20 cellular contexts compared by ENCODE assay signal in the genomic region with DNA sequence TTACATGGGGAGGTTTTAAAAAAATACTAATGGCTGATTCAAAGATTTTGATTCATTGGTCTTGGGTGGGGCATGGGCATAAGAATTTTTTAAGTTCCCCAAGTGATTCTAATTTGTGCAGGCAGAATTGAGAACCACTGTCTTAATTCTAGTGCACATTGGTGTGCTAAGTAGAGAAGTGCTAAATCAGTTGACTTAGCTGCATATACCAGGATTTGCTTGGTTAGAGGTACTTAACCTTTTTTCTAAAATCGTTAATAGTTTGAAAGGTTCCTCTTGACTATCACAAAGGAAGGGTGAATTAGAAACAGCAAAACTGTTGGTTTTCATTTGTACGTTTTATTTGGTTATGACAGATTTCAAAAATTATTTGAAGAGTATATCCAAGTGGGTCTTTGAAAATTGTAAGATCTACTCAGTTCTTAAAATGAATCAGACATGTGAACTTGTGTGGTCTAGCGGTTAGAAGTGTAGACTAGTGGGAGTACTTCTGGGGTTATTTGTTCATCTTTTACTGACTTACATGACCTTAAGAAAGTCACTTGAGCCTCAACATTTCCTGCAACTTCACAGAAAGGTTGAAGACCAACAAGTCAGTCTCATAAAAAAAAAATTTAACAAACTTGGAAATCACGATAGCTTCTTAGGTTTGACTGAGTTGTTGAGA.
DNase-seq lines count a peak whose midpoint lies in the region; ATAC-seq and TF ChIP-seq lines count a peak whose summit lies in the region.
"Had no signal": no experiment of that assay in that cellular context is flagged by ENCODE, and none has a peak within 500 bp of the region (broad histone marks: within the 10 kb centered on the region; RNA-seq: fewer than 3 reads in every experiment).

No MANE protein-coding gene starts in this region.

- DNase-seq in CD4-positive, CD25-positive, alpha-beta regulatory T cell: peak in 2 of 3 donors; percentile 7 to 77
- DNase-seq in activated naive CD8-positive, alpha-beta T cell treated with anti-CD3 and anti-CD28 coated beads, Interleukin-2, amount 50 U/mL, for 24 hours: no peak
- DNase-seq in tibial artery (no peak), hippocampal formation (lab: John Stamatoyannopoulos, UW) (no peak), GM13977 (ENCODE audit: low spot score) (no peak)
- DNase-seq: body of pancreas; dorsolateral prefrontal cortex; HFFc6; midbrain; NCI-H2029 treated with DMSO at 0.1 percent for 48 hours; NCI-H526 treated with DMSO at 0.1 percent for 48 hours; occipital lobe; PC-3; stimulated activated CD4-positive, alpha-beta T cell treated with anti-CD3 and anti-CD28 coated beads, Interleukin-2, amount 100 ng/mL, for 48 hours; trophoblast cell had no signal

- H3K27me3 Mint-ChIP-seq in CD4-positive, CD25-positive, alpha-beta regulatory T cell: no peaks in the 10 kb centered on the region
- no peaks in the 10 kb centered on the region for H3K27me3 Mint-ChIP-seq in activated naive CD8-positive, alpha-beta T cell treated with anti-CD3 and anti-CD28 coated beads, Interleukin-2, amount 50 U/mL, for 24 hours

- H3K9me3 ChIP-seq in CD4-positive, CD25-positive, alpha-beta regulatory T cell (ENCODE audit: control insufficient read depth in 2 of 2, low read length in 2 of 2): no peaks in the 10 kb centered on the region
- H3K9me3 ChIP-seq in tibial artery: no peaks in the 10 kb centered on the region
- H3K9me3 ChIP-seq: body of pancreas had no signal

- peaks cover 6% of the 10 kb centered on the region for H3K36me3 ChIP-seq in CD4-positive, CD25-positive, alpha-beta regulatory T cell (ENCODE audit: control insufficient read depth, insufficient read depth, low read length)
- peaks cover 35 to 41% (median 37%) of the 10 kb centered on the region in 3 donors for H3K36me3 ChIP-seq in tibial artery

- H3K27ac Mint-ChIP-seq in CD4-positive, CD25-positive, alpha-beta regulatory T cell: peak overlapping the region; percentile 67 to 78 (median 74)
- peak overlapping the region; percentile 85 for H3K27ac Mint-ChIP-seq in activated naive CD8-positive, alpha-beta T cell treated with anti-CD3 and anti-CD28 coated beads, Interleukin-2, amount 50 U/mL, for 24 hours
- H3K27ac Mint-ChIP-seq: HFFc6 had no signal

- H3K27me3 ChIP-seq in CD4-positive, CD25-positive, alpha-beta regulatory T cell (ENCODE audit: control insufficient read depth, insufficient read depth, low read length): no peaks in the 10 kb centered on the region
- no peaks in the 10 kb centered on the region for H3K27me3 ChIP-seq in tibial artery
- H3K27me3 ChIP-seq: body of pancreas, dorsolateral prefrontal cortex had no signal

- in situ Hi-C loops in GM13977 (cut with MboI; ENCODE audit: low pct_unique_long_range_greater_than_20kb, low sequenced_read_pairs, unreplicated experiment): no loop called here

- H3K9me3 Mint-ChIP-seq in CD4-positive, CD25-positive, alpha-beta regulatory T cell: no peaks in the 10 kb centered on the region
- H3K9me3 Mint-ChIP-seq in activated naive CD8-positive, alpha-beta T cell treated with anti-CD3 and anti-CD28 coated beads, Interleukin-2, amount 50 U/mL, for 24 hours: no peaks in the 10 kb centered on the region
- H3K9me3 Mint-ChIP-seq: HFFc6 had no signal

- peaks cover 20% of the 10 kb centered on the region for H3K4me1 ChIP-seq in CD4-positive, CD25-positive, alpha-beta regulatory T cell (ENCODE audit: control insufficient read depth, insufficient read depth, low read length, poor library complexity, severe bottlenecking)
- H3K4me1 ChIP-seq in tibial artery: no peaks in the 10 kb centered on the region
- H3K4me1 ChIP-seq: body of pancreas had no signal

- H3K4me1 Mint-ChIP-seq in CD4-positive, CD25-positive, alpha-beta regulatory T cell: peaks cover 36 to 54% (median 44%) of the 10 kb centered on the region in 4 donors
- H3K4me1 Mint-ChIP-seq in activated naive CD8-positive, alpha-beta T cell treated with anti-CD3 and anti-CD28 coated beads, Interleukin-2, amount 50 U/mL, for 24 hours: peaks cover 53% of the 10 kb centered on the region

- TF ChIP-seq CTCF in tibial artery (IDR thresholded peaks at IDR 0.05) (no peak), GM13977 (IDR thresholded peaks at IDR 0.05; ENCODE audit: extremely low read depth, insufficient read depth, missing control alignments) (no peak)

- H3K4me3 ChIP-seq in CD4-positive, CD25-positive, alpha-beta regulatory T cell (ENCODE audit: low read depth, low read length): no peak overlapping the region
- no peak overlapping the region for H3K4me3 ChIP-seq in tibial artery
- H3K4me3 ChIP-seq: body of pancreas, dorsolateral prefrontal cortex, SK-N-MC had no signal

- peaks cover 18% of the 10 kb centered on the region for H3K36me3 Mint-ChIP-seq in CD4-positive, CD25-positive, alpha-beta regulatory T cell
- H3K36me3 Mint-ChIP-seq in activated naive CD8-positive, alpha-beta T cell treated with anti-CD3 and anti-CD28 coated beads, Interleukin-2, amount 50 U/mL, for 24 hours (ENCODE audit: low read depth): peaks cover 36% of the 10 kb centered on the region

- H3K27ac ChIP-seq in CD4-positive, CD25-positive, alpha-beta regulatory T cell (ENCODE audit: insufficient read depth, low read length, poor library complexity, severe bottlenecking): no peak overlapping the region
- H3K27ac ChIP-seq in tibial artery: no peak overlapping the region
- H3K27ac ChIP-seq: body of pancreas, dorsolateral prefrontal cortex, SK-N-MC had no signal

- intact Hi-C loops in tibial artery (cut with DNase I; ENCODE audit: low total_unique reads): no loop called here

- ATAC-seq in CD4-positive, CD25-positive, alpha-beta regulatory T cell (ENCODE audit: low read depth in 2 of 2): peak; percentile 33 to 46
- peak; percentile 74 for ATAC-seq in GM18520 (IDR thresholded peaks at IDR 0.05; ENCODE audit: unreplicated experiment)
- ATAC-seq in HG03378 (IDR thresholded peaks at IDR 0.05; ENCODE audit: unreplicated experiment): peak; percentile 60
- ATAC-seq in activated naive CD8-positive, alpha-beta T cell treated with anti-CD3 and anti-CD28 coated beads, Interleukin-2, amount 50 U/mL, for 24 hours: peak; percentile 93
- no peak for ATAC-seq in HG03460 (IDR thresholded peaks at IDR 0.05; ENCODE audit: unreplicated experiment)
- ATAC-seq: body of pancreas, PC-3, sciatic nerve had no signal

- peak overlapping the region in 3 of 4 donors; percentile 2 to 6 (median 3) for H3K4me3 Mint-ChIP-seq in CD4-positive, CD25-positive, alpha-beta regulatory T cell
- H3K4me3 Mint-ChIP-seq in activated naive CD8-positive, alpha-beta T cell treated with anti-CD3 and anti-CD28 coated beads, Interleukin-2, amount 50 U/mL, for 24 hours: peak overlapping the region; percentile 33
- H3K4me3 Mint-ChIP-seq: HFFc6 had no signal

Comparison
In these comparisons a context has a peak if more than half of its experiments do, and no peak if none do; other contexts are left out.
1. DNase-seq: peak in CD4-positive, CD25-positive, alpha-beta regulatory T cell (2 of 3); none in activated naive CD8-positive, alpha-beta T cell treated with anti-CD3 and anti-CD28 coated beads, Interleukin-2, amount 50 U/mL, for 24 hours (single experiment), tibial artery (0 of 2), hippocampal formation (0 of 2) and GM13977 (single experiment).